ENCODE assay signal across 23 cellular contexts in the genomic region with DNA sequence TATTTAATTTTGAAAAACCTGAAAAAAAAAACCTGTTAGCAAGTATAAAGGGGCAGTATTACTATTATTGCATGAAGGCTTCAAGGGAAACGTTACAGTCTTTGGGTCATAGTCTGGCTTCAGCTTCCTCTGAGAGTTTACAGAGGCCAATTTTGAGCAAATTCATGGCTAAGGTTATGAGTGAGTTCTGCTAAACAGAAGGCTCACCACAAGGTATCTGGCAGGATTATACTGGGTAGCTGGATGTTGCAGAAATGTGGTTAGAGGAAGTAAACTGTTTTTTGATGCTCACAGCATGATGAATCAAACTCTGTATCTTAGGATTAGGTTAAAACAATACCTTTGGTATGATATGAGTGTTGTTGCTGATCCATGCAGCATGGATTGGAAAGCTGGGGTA.
"Had no signal": no experiment of that assay in that cellular context is flagged by ENCODE, and none has a peak within 500 bp of the region (broad histone marks: within the 10 kb centered on the region; RNA-seq: fewer than 3 reads in every experiment).

No MANE protein-coding gene starts in this region.

- H3K9me3 Mint-ChIP-seq: endodermal cell had no signal

- H3K27me3 Mint-ChIP-seq: activated naive CD8-positive, alpha-beta T cell; central memory CD8-positive, alpha-beta T cell; naive thymus-derived CD8-positive, alpha-beta T cell; stimulated activated naive CD8-positive, alpha-beta T cell treated with anti-CD3 and anti-CD28 coated beads, Interleukin-15, Interleukin-2, amounts not matched to agents 100 ng/mL and 50 ng/mL, for 24 hours had no signal

- H3K4me1 Mint-ChIP-seq: mesothelial cell of epicardium had no signal

- DNase-seq: activated CD4-positive, alpha-beta T cell treated with anti-CD3 and anti-CD28 coated beads, Interleukin-2, amount 50 U/mL, for 1 hour; activated naive CD4-positive, alpha-beta T cell; activated T-cell treated with anti-CD3 and anti-CD28 coated beads, Interleukin-2, amount 50 U/mL, for 1 hour; adrenal gland; cortex of kidney; endodermal cell; esophagus squamous epithelium; left lung; naive thymus-derived CD8-positive, alpha-beta T cell; stimulated activated CD4-positive, alpha-beta T cell treated with anti-CD3 and anti-CD28 coated beads, Interleukin-4, amount 100 ng/mL, for 4 hours; substantia nigra; thyroid gland had no signal

- H3K4me3 Mint-ChIP-seq: activated naive CD8-positive, alpha-beta T cell; central memory CD8-positive, alpha-beta T cell; endodermal cell; mesothelial cell of epicardium; naive thymus-derived CD8-positive, alpha-beta T cell; stimulated activated naive CD8-positive, alpha-beta T cell treated with anti-CD3 and anti-CD28 coated beads, Interleukin-15, Interleukin-2, amounts not matched to agents 100 ng/mL and 50 ng/mL, for 24 hours; T-helper 2 cell treated with Interferon-gamma antibody and Interleukin-4, amounts not matched to agents 5 μg/mL and 100 μg/mL, for 36 hours had no signal

- ATAC-seq: activated CD4-positive, CD25-positive, alpha-beta regulatory T cell treated with anti-CD3 and anti-CD28 coated beads, Interleukin-2, amount 50 U/mL, for 24 hours; left lung; naive thymus-derived CD8-positive, alpha-beta T cell had no signal

- H3K27ac Mint-ChIP-seq: activated naive CD8-positive, alpha-beta T cell; activated T-helper 2 cell treated with anti-CD3 and anti-CD28 coated beads, Interferon-gamma antibody, Interleukin-2, Interleukin-4, amounts not matched to agents 10 μg/mL and 5 μg/mL and 100 μg/mL, durations not matched to agents 14 hours and 24 hours and 36 hours; endodermal cell; mesothelial cell of epicardium; stimulated activated naive CD8-positive, alpha-beta T cell treated with anti-CD3 and anti-CD28 coated beads, Interleukin-15, Interleukin-2, amounts not matched to agents 100 ng/mL and 50 ng/mL, for 24 hours; T-helper 2 cell treated with Interferon-gamma antibody and Interleukin-4, amounts not matched to agents 5 μg/mL and 100 μg/mL, for 36 hours had no signal

- FAIRE-seq: astrocyte had no signal

- H3K4me3 ChIP-seq: adrenal gland, breast epithelium, esophagus squamous epithelium, left lung, prostate gland, right atrium auricular region, thyroid gland had no signal
